In genomic region chr19:1261512-1261862, GRCh38 we compare ENCODE assay signal across 1 cellular context.
TF ChIP-seq lines count a peak whose summit lies in the region.

No MANE protein-coding gene starts in this region.

TF ChIP-seq in GM23338, 12 proteins besides CTCF, POLR2A, EP300 and RAD21 (continued from another document):
- TF ChIP-seq REST (IDR thresholded peaks at IDR 0.05; ENCODE audit: unreplicated experiment), result no peak
- no peak for TF ChIP-seq ZNF114 (CRISPR knock-in tag; IDR thresholded peaks at IDR 0.05)
- TF ChIP-seq NANOG (IDR thresholded peaks at IDR 0.05; ENCODE audit: borderline replicate concordance), result no peak
- TF ChIP-seq STAT1 (IDR thresholded peaks at IDR 0.05; ENCODE audit: unreplicated experiment), result no peak
- no peak for TF ChIP-seq ETS1 (IDR thresholded peaks at IDR 0.05)
